ENCODE assay signal across 11 cellular contexts in genomic region chr10:102492983-102493382, GRCh38. TPM values are rescaled to one million over a fixed set of nuclear protein-coding genes. Genes with fewer than 3 reads are reported as not detected.
DNase-seq lines count a peak whose midpoint lies in the region; ATAC-seq and TF ChIP-seq lines count a peak whose summit lies in the region.
"Had no signal": no experiment of that assay in that cellular context is flagged by ENCODE, and none has a peak within 500 bp of the region (broad histone marks: within the 10 kb centered on the region; RNA-seq: fewer than 3 reads in every experiment).

No MANE protein-coding gene starts in this region.

- no peak overlapping the region for H3K4me3 ChIP-seq in adrenal gland
- no peak overlapping the region for H3K4me3 ChIP-seq in smooth muscle cell

- H3K36me3 Mint-ChIP-seq in WTC11: peaks cover 17% of the 10 kb centered on the region

- H3K27me3 ChIP-seq in adrenal gland (no peaks in the 10 kb centered on the region), smooth muscle cell (ENCODE audit: low read depth) (no peaks in the 10 kb centered on the region)

- H3K79me2 ChIP-seq in smooth muscle cell (ENCODE audit: low read depth): peaks cover 86% of the 10 kb centered on the region

- H3K9me3 ChIP-seq in adrenal gland (replicated peaks in 1 of 3) (no peaks in the 10 kb centered on the region), smooth muscle cell (replicated peaks; ENCODE audit: low read depth) (no peaks in the 10 kb centered on the region)

- no peaks in the 10 kb centered on the region for H3K9me3 Mint-ChIP-seq in WTC11

- H3K27ac Mint-ChIP-seq in WTC11: no peak overlapping the region

- peaks cover 96% of the 10 kb centered on the region for H4K20me1 ChIP-seq in smooth muscle cell (ENCODE audit: low read depth)

- H3F3A ChIP-seq in smooth muscle cell (ENCODE audit: low read depth): no peaks in the 10 kb centered on the region

- peak in 2 of 3 experiments; percentile 2 to 26 for DNase-seq in NCI-H1417 (lab: John Stamatoyannopoulos, UW)
- DNase-seq in NCI-H1417 treated with DMSO at 0.1 percent for 48 hours (lab: John Stamatoyannopoulos, UW): no peak
- peak in 4 of 7 donors; percentile 21 to 52 (median 36) for DNase-seq in adrenal gland
- peak; percentile 38 to 71 for DNase-seq in hippocampal formation (lab: John Stamatoyannopoulos, UW)
- DNase-seq in smooth muscle cell (lab: John Stamatoyannopoulos, UW; ENCODE audit: unreplicated experiment): no peak
- no peak for DNase-seq in GM10248 (ENCODE audit: extremely low spot score)
- DNase-seq in A172 (ENCODE audit: low spot score): no peak
- no peak for DNase-seq in WTC11 (ENCODE audit: low spot score)

- CTCF ChIA-PET in GM10248 (lab: Yijun Ruan, JAX): interaction anchor here (2.7 kb wide), 1 partner anchor 14 kb away, joined by 11 read pairs; no protein-coding TSS in a partner anchor
- CTCF ChIA-PET in WTC11 (lab: Charles Lee): interaction anchor here (2.4 kb wide), 1 partner anchor 91 kb away, joined by 5 read pairs; no protein-coding TSS in a partner anchor

- ATAC-seq in WTC11: no peak
- ATAC-seq: SK-N-SH treated with all-trans-retinoic acid at 6 μM for 48 hours had no signal

- no peak overlapping the region for H2AFZ ChIP-seq in smooth muscle cell (ENCODE audit: low read depth)

- peaks cover 0 to 17% of the 10 kb centered on the region in 2 donors for H3K4me1 ChIP-seq in adrenal gland (replicated peaks in 1 of 2)
- no peaks in the 10 kb centered on the region for H3K4me1 ChIP-seq in smooth muscle cell (ENCODE audit: low read depth)

- no peak overlapping the region for H3K4me2 ChIP-seq in smooth muscle cell

- intact Hi-C loops in adrenal gland (cut with DNase I): no loop called here

- H3K27ac ChIP-seq in adrenal gland: no peak overlapping the region
- peak overlapping the region; percentile 23 for H3K27ac ChIP-seq in smooth muscle cell (ENCODE audit: low read depth)

- 28 to 51% (median 40%) methylated on average over 2 of the region's 2 CpGs for WGBS in adrenal gland, 4 donors
- 71% methylated on average over 2 of the region's 2 CpGs for WGBS in smooth muscle cell (ENCODE audit: low lambda C conversion rate)

- H3K4me1 Mint-ChIP-seq in WTC11: no peaks in the 10 kb centered on the region

- no peak overlapping the region for H3K9ac ChIP-seq in smooth muscle cell (ENCODE audit: low read depth)

- POLR2A ChIA-PET in GM10248 (lab: Yijun Ruan, JAX): no interaction called here
- POLR2A ChIA-PET in WTC11 (lab: Charles Lee): no interaction called here

- no peak for TF ChIP-seq POLR2A in adrenal gland (IDR thresholded peaks at IDR 0.05)

- TF ChIP-seq CTCF in adrenal gland (IDR thresholded peaks at IDR 0.05) (no peak), smooth muscle cell (IDR thresholded peaks at IDR 0.05; ENCODE audit: borderline replicate concordance, insufficient read depth, poor library complexity, severe bottlenecking) (no peak), GM10248 (IDR thresholded peaks at IDR 0.05; ENCODE audit: control extremely low read depth, extremely low read depth, low read depth, missing control alignments) (no peak), WTC11 (IDR thresholded peaks at IDR 0.05) (no peak)

- H3K27me3 Mint-ChIP-seq in WTC11 (ENCODE audit: low read depth): no peaks in the 10 kb centered on the region

- H3K36me3 ChIP-seq in adrenal gland (replicated peaks in 1 of 2) (peaks cover 0 to 29% of the 10 kb centered on the region in 2 donors), smooth muscle cell (ENCODE audit: low read depth) (no peaks in the 10 kb centered on the region)

- no peak overlapping the region for H3K4me3 Mint-ChIP-seq in WTC11

TF ChIP-seq in WTC11, 78 proteins besides CTCF, POLR2A, EP300 and RAD21:
- TF ChIP-seq ZNF317 (CRISPR knock-in tag; IDR thresholded peaks at IDR 0.05; ENCODE audit: borderline replicate concordance, low read depth) (no peak), ZNF219 (CRISPR knock-in tag; IDR thresholded peaks at IDR 0.05; ENCODE audit: borderline replicate concordance) (no peak), ZNF532 (CRISPR knock-in tag; IDR thresholded peaks at IDR 0.05; ENCODE audit: borderline replicate concordance) (no peak)

RNA-seq across cellular contexts. Expression of gene ACTR1A, which starts 9.5 kb away (rescaled TPM):
- total RNA-seq in adrenal gland (100 to 1,000 TPM in 5 of 8 donors, 10 to 100 TPM in 3; 80.4 to 154 (median 106) TPM), smooth muscle cell (144 and 146 TPM in 2 replicates), WTC11 (2021) (93.3 to 94.6 TPM (median 93.6 TPM) in 3 replicates)
- polyA plus RNA-seq in adrenal gland (100 to 1,000 TPM in 2 of 3 donors, 10 to 100 TPM in 1; 68.1 to 117 (median 102) TPM), smooth muscle cell (115 and 149 TPM in 2 replicates)
- 163 and 193 TPM in 2 replicates for total RNA-seq in A172 (2014; rRNA removed; shearing (Covaris generic))

RNA-seq across cellular contexts. Expression of gene SUFU, which starts 10.8 kb away (rescaled TPM):
- total RNA-seq in adrenal gland (10 to 100 TPM in 6 of 8 donors, 1 to 10 TPM in 2; 8.3 to 20.2 (median 13.0) TPM), smooth muscle cell (8.5 and 8.9 TPM in 2 replicates), WTC11 (2021) (11.6 to 13.1 TPM (median 12.8 TPM) in 3 replicates)
- polyA plus RNA-seq in adrenal gland (10 to 100 TPM in 1 of 3 donors, 1 to 10 TPM in 2; 4.3 to 11.8 (median 8.3) TPM), smooth muscle cell (17.2 and 17.3 TPM in 2 replicates)
- total RNA-seq in A172 (2014; rRNA removed; shearing (Covaris generic)): 3.7 and 4.9 TPM in 2 replicates

RNA-seq across cellular contexts. Expression of gene C10orf95, which starts 41.6 kb away (rescaled TPM):
- total RNA-seq in adrenal gland (under 1 TPM in 3 of 8 donors, not detected in 5; 0.14 to 0.28 (median 0.18) TPM), smooth muscle cell (0.09 TPM in 1 of 2 replicates, not detected in the other), WTC11 (2021) (0.57 to 0.96 TPM (median 0.87 TPM) in 3 replicates)
- polyA plus RNA-seq in adrenal gland (under 1 TPM in 2 of 3 donors, not detected in 1; 0.24 TPM), smooth muscle cell (0.62 and 0.80 TPM in 2 replicates)
- not detected in 2 replicates for total RNA-seq in A172 (2014; rRNA removed; shearing (Covaris generic))
- total RNA-seq: A673, osteoblast had no signal

Comparison
In these comparisons a context has a peak if more than half of its experiments do, and no peak if none do; other contexts are left out.
1. DNase-seq: peak in NCI-H1417 (2 of 3), adrenal gland (4 of 7) and hippocampal formation (2 of 2); none in NCI-H1417 treated with DMSO at 0.1 percent for 48 hours (single experiment), smooth muscle cell (single experiment), GM10248 (single experiment), A172 (single experiment) and WTC11 (single experiment).